Comparison of ENCODE assay signal across 16 cellular contexts in the genomic region with DNA sequence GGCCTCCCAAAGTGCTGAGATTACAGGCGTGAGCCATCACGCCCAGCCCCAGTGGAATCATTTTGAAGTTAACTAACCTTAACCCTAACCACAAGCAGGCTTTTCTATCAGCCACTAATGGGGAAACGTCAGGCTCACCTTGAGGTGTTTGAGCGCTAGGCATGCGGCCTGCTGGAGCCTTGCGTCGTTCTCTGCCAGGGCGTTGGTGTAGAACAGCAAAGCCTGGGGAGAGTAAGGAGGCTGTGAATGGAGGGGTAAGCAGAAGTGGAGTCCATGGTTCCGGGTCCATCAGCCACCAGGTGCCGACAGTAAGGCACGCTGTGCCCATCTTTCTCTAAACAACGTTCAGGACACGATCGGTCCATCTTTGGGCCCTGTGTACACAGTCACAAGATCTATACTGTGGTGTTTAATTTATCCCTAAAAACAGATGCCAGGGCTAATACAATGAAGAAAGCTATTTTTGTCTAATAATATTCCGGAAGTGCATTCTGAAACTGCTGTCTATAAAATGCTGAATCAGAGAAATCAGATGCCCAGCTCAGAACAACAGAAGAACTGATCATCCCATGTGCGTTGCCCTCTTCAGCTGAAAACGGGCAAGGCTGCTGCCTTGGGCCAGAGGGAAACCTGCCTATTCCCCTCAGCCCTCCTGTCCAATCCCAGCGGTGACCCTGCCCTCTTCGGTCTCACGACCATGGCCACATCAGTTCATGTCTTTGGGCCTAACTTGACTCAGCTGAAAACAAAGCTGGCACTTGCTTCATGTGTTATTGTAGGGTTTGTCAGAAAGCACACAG.
"Had no signal": no experiment of that assay in that cellular context is flagged by ENCODE, and none has a peak within 500 bp of the region (broad histone marks: within the 10 kb centered on the region; RNA-seq: fewer than 3 reads in every experiment).

No MANE protein-coding gene starts in this region.

- H3K27me3 ChIP-seq: colonic mucosa, tibial nerve, uterus had no signal

- H3K4me1 Mint-ChIP-seq: activated CD4-positive, alpha-beta memory T cell treated with anti-CD3 and anti-CD28 coated beads, Interleukin-2, amount 10 ng/mL, durations not matched to agents 7 days and 5 days; neural crest cell had no signal

- H3K27me3 Mint-ChIP-seq: activated CD4-positive, alpha-beta memory T cell treated with anti-CD3 and anti-CD28 coated beads, Interleukin-2, amount 10 ng/mL, durations not matched to agents 7 days and 5 days had no signal

- H3K4me3 ChIP-seq: colonic mucosa, esophagus squamous epithelium, lung, psoas muscle, tibial nerve, uterus had no signal

- H3K36me3 ChIP-seq: colonic mucosa, uterus had no signal

- H3K9me3 ChIP-seq: colonic mucosa, esophagus squamous epithelium, psoas muscle, SK-N-SH, tibial nerve, uterus had no signal

- DNase-seq: activated CD4-positive, alpha-beta memory T cell treated with anti-CD3 and anti-CD28 coated beads, Interleukin-2, amount 10 ng/mL, durations not matched to agents 7 days and 5 days; activated CD4-positive, alpha-beta T cell treated with anti-CD3 and anti-CD28 coated beads for 4 hours; activated gamma-delta T cell; activated T-cell treated with anti-CD3 and anti-CD28 coated beads, Interleukin-2, amount 50 U/mL, for 4 hours; colonic mucosa; esophagus squamous epithelium; immature natural killer cell; left cardiac atrium; psoas muscle; SK-N-SH; stimulated activated CD4-positive, alpha-beta T cell treated with anti-CD3 and anti-CD28 coated beads, Interleukin-1b, Interleukin-23, amount 100 ng/mL, for 48 hours; uterus had no signal

- H3K9me3 Mint-ChIP-seq: activated CD4-positive, alpha-beta memory T cell treated with anti-CD3 and anti-CD28 coated beads, Interleukin-2, amount 10 ng/mL, durations not matched to agents 7 days and 5 days; activated T-cell treated with anti-CD3 and anti-CD28 coated beads, Interleukin-2, amount 50 U/mL, for 4 hours; immature natural killer cell; neural crest cell had no signal

- ATAC-seq: activated T-cell treated with anti-CD3 and anti-CD28 coated beads, Interleukin-2, amount 50 U/mL, for 4 hours; left cardiac atrium; psoas muscle; sciatic nerve had no signal

- H3K4me1 ChIP-seq: colonic mucosa had no signal

- H3K27ac Mint-ChIP-seq: activated CD4-positive, alpha-beta memory T cell treated with anti-CD3 and anti-CD28 coated beads, Interleukin-2, amount 10 ng/mL, durations not matched to agents 7 days and 5 days had no signal

- H3K4me3 Mint-ChIP-seq: activated CD4-positive, alpha-beta memory T cell treated with anti-CD3 and anti-CD28 coated beads, Interleukin-2, amount 10 ng/mL, durations not matched to agents 7 days and 5 days; activated T-cell treated with anti-CD3 and anti-CD28 coated beads, Interleukin-2, amount 50 U/mL, for 4 hours; immature natural killer cell; neural crest cell had no signal

- H3K27ac ChIP-seq: colonic mucosa, esophagus squamous epithelium, psoas muscle, tibial nerve, uterus had no signal
